ENCODE assay signal across 20 cellular contexts in genomic region chr11:134741453-134742227, GRCh38.
A peak's percentile ranks its signal among the peaks of the same experiment; 100 is the strongest.
DNase-seq lines count a peak whose midpoint lies in the region; ATAC-seq and TF ChIP-seq lines count a peak whose summit lies in the region.
"Had no signal": no experiment of that assay in that cellular context is flagged by ENCODE, and none has a peak within 500 bp of the region (broad histone marks: within the 10 kb centered on the region; RNA-seq: fewer than 3 reads in every experiment).

No MANE protein-coding gene starts in this region.

- intact Hi-C loops in left cardiac atrium (cut with DNase I), result no loop called here

- in situ Hi-C loops in astrocyte of the spinal cord (cut with HindIII; ENCODE audit: low sequenced_read_pairs), result no loop called here

- no peak for DNase-seq in left cardiac atrium
- no peak for DNase-seq in right atrium auricular region (ENCODE audit: low spot score)
- peak; percentile 22 for DNase-seq in astrocyte of the spinal cord (ENCODE audit: low read depth, low spot score)
- DNase-seq in memory B cell (ENCODE audit: low spot score in 2 of 2), result no peak
- no peak for DNase-seq in cortex of kidney (lab: John Stamatoyannopoulos, UW)
- no peak for DNase-seq in hypothalamus (lab: John Stamatoyannopoulos, UW)
- DNase-seq: activated CD4-positive, CD25-positive, alpha-beta regulatory T cell treated with anti-CD3 and anti-CD28 coated beads, Interleukin-2, amount 50 U/mL, for 72 hours; NCI-H1105 treated with DMSO at 0.1 percent for 48 hours; NCI-H774; stimulated activated naive CD8-positive, alpha-beta T cell treated with anti-CD3 and anti-CD28 coated beads, Interleukin-15, Interleukin-2, amounts not matched to agents 100 U/mL and 50 U/mL, for 24 hours; transverse colon had no signal

- no peaks in the 10 kb centered on the region for H3K36me3 Mint-ChIP-seq in memory B cell

- peaks cover 0 to 7% of the 10 kb centered on the region in 2 donors for H3K4me1 ChIP-seq in right atrium auricular region
- H3K4me1 ChIP-seq: A549, adrenal gland, gastroesophageal sphincter, transverse colon had no signal

- no peak for TF ChIP-seq CTCF in right atrium auricular region (IDR thresholded peaks at IDR 0.05)
- TF ChIP-seq CTCF in astrocyte of the spinal cord (IDR thresholded peaks at IDR 0.05; ENCODE audit: low read depth, low read length), result no peak

- H3K4me1 Mint-ChIP-seq in memory B cell, result no peaks in the 10 kb centered on the region

- H3K27ac Mint-ChIP-seq in memory B cell, result no peak overlapping the region
- H3K27ac Mint-ChIP-seq: T-helper 1 cell treated with Interleukin-12 subunit alpha and Interleukin-12 subunit beta and Interleukin-4 antibody, amounts not matched to agents 30 μg/mL and 1 μg/mL, for 36 hours had no signal

- ATAC-seq in left cardiac atrium (peak; percentile 53 to 85), memory B cell (ENCODE audit: low read depth) (peak; percentile 41), HG03457 (IDR thresholded peaks at IDR 0.05; ENCODE audit: unreplicated experiment) (no peak), HG02571 (IDR thresholded peaks at IDR 0.05; ENCODE audit: unreplicated experiment) (no peak)
- ATAC-seq: A549, gastroesophageal sphincter had no signal

- no peaks in the 10 kb centered on the region for H3K9me3 Mint-ChIP-seq in memory B cell
- H3K9me3 Mint-ChIP-seq: T-helper 1 cell treated with Interleukin-12 subunit alpha and Interleukin-12 subunit beta and Interleukin-4 antibody, amounts not matched to agents 30 μg/mL and 1 μg/mL, for 36 hours had no signal

- H3K27ac ChIP-seq in right atrium auricular region, result no peak overlapping the region
- H3K27ac ChIP-seq: A549, gastroesophageal sphincter, HL-60, KMS-11, transverse colon had no signal

- H3K27me3 ChIP-seq in right atrium auricular region, result no peaks in the 10 kb centered on the region
- H3K27me3 ChIP-seq: adrenal gland, gastroesophageal sphincter had no signal

- no peak overlapping the region for H3K4me3 Mint-ChIP-seq in memory B cell
- H3K4me3 Mint-ChIP-seq: T-helper 1 cell treated with Interleukin-12 subunit alpha and Interleukin-12 subunit beta and Interleukin-4 antibody, amounts not matched to agents 30 μg/mL and 1 μg/mL, for 36 hours had no signal

- H3K27me3 Mint-ChIP-seq in memory B cell, result peaks cover 6% of the 10 kb centered on the region

- H3K36me3 ChIP-seq in right atrium auricular region, result no peaks in the 10 kb centered on the region
- H3K36me3 ChIP-seq: adrenal gland, gastroesophageal sphincter, transverse colon had no signal

- H3K4me3 ChIP-seq in right atrium auricular region (no peak overlapping the region), astrocyte of the spinal cord (ENCODE audit: low read depth, low read length) (no peak overlapping the region)
- H3K4me3 ChIP-seq: A549, adrenal gland, gastroesophageal sphincter, lung, transverse colon had no signal

- H3K9me3 ChIP-seq in right atrium auricular region, result peaks cover 0 to 10% of the 10 kb centered on the region in 2 donors
- H3K9me3 ChIP-seq: A549, adrenal gland, transverse colon had no signal

Comparison
In these comparisons a context has a peak if more than half of its experiments do, and no peak if none do; other contexts are left out.
1. ATAC-seq: peak in left cardiac atrium (2 of 2) and memory B cell (single experiment); none in HG03457 (single experiment) and HG02571 (single experiment).